12 cellular contexts compared by ENCODE assay signal in genomic region chr17:50331085-50331791, GRCh38. TPM values are rescaled to one million over a fixed set of nuclear protein-coding genes. Genes with fewer than 3 reads are reported as not detected.
DNase-seq lines count a peak whose midpoint lies in the region; ATAC-seq and TF ChIP-seq lines count a peak whose summit lies in the region.
"Had no signal": no experiment of that assay in that cellular context is flagged by ENCODE, and none has a peak within 500 bp of the region (broad histone marks: within the 10 kb centered on the region; RNA-seq: fewer than 3 reads in every experiment).

No MANE protein-coding gene starts in this region.

- intact Hi-C loops in MCF 10A (cut with micrococcal nuclease) (no loop called here), breast epithelium (cut with DNase I; ENCODE audit: low total_unique reads) (no loop called here)

- no peak for TF ChIP-seq POLR2A in breast epithelium (IDR thresholded peaks at IDR 0.05)

- no peaks in the 10 kb centered on the region for H3K9me3 Mint-ChIP-seq in MCF 10A (ENCODE audit: unreplicated experiment)

- DNase-seq in MCF 10A (ENCODE audit: unreplicated experiment), result peak; percentile 89
- no peak for DNase-seq in breast epithelium (ENCODE audit: low spot score in 2 of 2)
- DNase-seq in RWPE2 (ENCODE audit: low spot score), result no peak
- peak; percentile 99 for DNase-seq in fibroblast of mammary gland (ENCODE audit: low read depth)
- DNase-seq in stromal cell of bone marrow (ENCODE audit: low read depth), result peak; percentile 96
- no peak for DNase-seq in stimulated activated naive CD4-positive, alpha-beta T cell (lab: John Stamatoyannopoulos, UW)
- no peak for DNase-seq in caudate nucleus (lab: John Stamatoyannopoulos, UW)
- no peak for DNase-seq in HEK293T (ENCODE audit: extremely low spot score)
- DNase-seq: activated CD4-positive, alpha-beta T cell treated with anti-CD3 and anti-CD28 coated beads for 4 hours; Kasumi-1; stimulated activated CD4-positive, alpha-beta T cell treated with anti-CD3 and anti-CD28 coated beads, Interleukin-2, amount 100 ng/mL, for 24 hours had no signal

- H3K4me3 ChIP-seq in breast epithelium, result no peak overlapping the region
- H3K4me3 ChIP-seq in RWPE2 (ENCODE audit: severe bottlenecking), result no peak overlapping the region
- no peak overlapping the region for H3K4me3 ChIP-seq in fibroblast of mammary gland (ENCODE audit: control insufficient read depth, low read depth, low read length)

- BruUV-seq in MCF 10A (replicated peaks; lab: Mats Ljungman, UMichigan), result no TSS peak

- H3K9me3 ChIP-seq in breast epithelium, result no peaks in the 10 kb centered on the region
- no peaks in the 10 kb centered on the region for H3K9me3 ChIP-seq in RWPE2 (ENCODE audit: severe bottlenecking)

- H3K27ac ChIP-seq in breast epithelium (no peak overlapping the region), RWPE2 (ENCODE audit: poor library complexity, severe bottlenecking) (no peak overlapping the region), caudate nucleus (ENCODE audit: low read depth, low read length) (no peak overlapping the region)

- H3K4me1 ChIP-seq in breast epithelium, result no peaks in the 10 kb centered on the region
- no peaks in the 10 kb centered on the region for H3K4me1 ChIP-seq in RWPE2 (ENCODE audit: insufficient read depth, poor library complexity, severe bottlenecking)

- no peak overlapping the region for H3K27ac Mint-ChIP-seq in MCF 10A (ENCODE audit: low read depth, unreplicated experiment)

- H3K4me3 Mint-ChIP-seq in MCF 10A (ENCODE audit: unreplicated experiment), result no peak overlapping the region

- ATAC-seq in RWPE2 (ENCODE audit: low read depth), result peak; percentile 54; the same call in 1 of the 3 replicates

- H3K27me3 ChIP-seq in breast epithelium, result no peaks in the 10 kb centered on the region
- H3K27me3 ChIP-seq in RWPE2 (ENCODE audit: insufficient read depth, poor library complexity, severe bottlenecking), result no peaks in the 10 kb centered on the region

- CTCF ChIA-PET in MCF 10A (lab: Yijun Ruan, JAX) (no interaction called here), HEK293T (lab: Yijun Ruan, JAX) (interaction anchor here (0.7 kb wide), 1 partner anchor 112 kb away, joined by 3 read pairs; no protein-coding TSS in a partner anchor)

- POLR2A ChIA-PET in MCF 10A (lab: Yijun Ruan, JAX), result interaction anchor here (0.7 to 2.5 kb wide), 3 partner anchors 14 to 42 kb away, joined by 3 to 8 read pairs (median 4); partner anchors contain the start of genes EME1 and MRPL27
- POLR2A ChIA-PET in HEK293T (lab: Yijun Ruan, JAX), result no interaction called here

- peaks cover 13% of the 10 kb centered on the region for H3K4me1 Mint-ChIP-seq in MCF 10A (ENCODE audit: insufficient read depth, unreplicated experiment)

- H3K36me3 Mint-ChIP-seq in MCF 10A (ENCODE audit: insufficient read depth, unreplicated experiment), result no peaks in the 10 kb centered on the region

- TF ChIP-seq CTCF in MCF 10A (IDR thresholded peaks at IDR 0.05; ENCODE audit: unreplicated experiment) (no peak), breast epithelium (IDR thresholded peaks at IDR 0.05) (no peak), RWPE2 (IDR thresholded peaks at IDR 0.05; ENCODE audit: poor library complexity, severe bottlenecking) (no peak), fibroblast of mammary gland (conservative IDR thresholded peaks at IDR 0.05; ENCODE audit: control insufficient read depth, insufficient read depth, low read depth, low read length) (no peak)

- H3K36me3 ChIP-seq in breast epithelium (no peaks in the 10 kb centered on the region), RWPE2 (ENCODE audit: low read depth) (no peaks in the 10 kb centered on the region; the same call in 1 of the 2 replicates)

- no peaks in the 10 kb centered on the region for H3K27me3 Mint-ChIP-seq in MCF 10A (ENCODE audit: insufficient read depth, unreplicated experiment)

TF ChIP-seq in HEK293T, 16 proteins besides CTCF, POLR2A, EP300 and RAD21:
- TF ChIP-seq FOXA1 (IDR thresholded peaks at IDR 0.05), result no peak
- no peak for TF ChIP-seq ELF4 (IDR thresholded peaks at IDR 0.05)
- TF ChIP-seq CTBP1 (IDR thresholded peaks at IDR 0.05; ENCODE audit: borderline replicate concordance), result no peak
- TF ChIP-seq NFRKB (IDR thresholded peaks at IDR 0.05), result no peak
- no peak for TF ChIP-seq LEF1 (IDR thresholded peaks at IDR 0.05; ENCODE audit: borderline replicate concordance)
- TF ChIP-seq FOXK2 (IDR thresholded peaks at IDR 0.05), result no peak
- TF ChIP-seq HDGF (IDR thresholded peaks at IDR 0.05; ENCODE audit: borderline replicate concordance), result no peak
- TF ChIP-seq SP1 (IDR thresholded peaks at IDR 0.05), result no peak
- no peak for TF ChIP-seq SUZ12 (IDR thresholded peaks at IDR 0.05)
- TF ChIP-seq FOXM1 (IDR thresholded peaks at IDR 0.05; ENCODE audit: borderline replicate concordance), result no peak
- no peak for TF ChIP-seq L3MBTL2 (conservative IDR thresholded peaks at IDR 0.05)
- TF ChIP-seq PKNOX1 (IDR thresholded peaks at IDR 0.05), result no peak
- TF ChIP-seq ARNT (IDR thresholded peaks at IDR 0.05), result no peak
- no peak for TF ChIP-seq ZNF384 (IDR thresholded peaks at IDR 0.05)
- TF ChIP-seq TARDBP (IDR thresholded peaks at IDR 0.05), result no peak
- TF ChIP-seq BHLHE40 (IDR thresholded peaks at IDR 0.05; ENCODE audit: borderline replicate concordance), result no peak

RNA-seq across cellular contexts. Expression of gene XYLT2, which starts 14.7 kb away (rescaled TPM):
- total RNA-seq in MCF 10A (2022), result 9.6 and 14.0 TPM in 2 replicates
- 10 to 100 TPM; 13.6 to 27.5 (median 24.4) TPM for total RNA-seq in breast epithelium

RNA-seq across cellular contexts. Expression of gene MRPL27, which starts 41.7 kb away (rescaled TPM):
- total RNA-seq in MCF 10A (2022), result 57.2 and 71.5 TPM in 2 replicates
- total RNA-seq in breast epithelium, result 10 to 100 TPM; 46.0 to 64.9 (median 49.1) TPM

RNA-seq across cellular contexts. Expression of gene EME1, which starts 41.8 kb away (rescaled TPM):
- total RNA-seq in MCF 10A (2022), result 6.0 and 6.7 TPM in 2 replicates
- 1 to 10 TPM in 1 of 3 donors, under 1 TPM in 2; 0.29 to 2.0 (median 0.64) TPM for total RNA-seq in breast epithelium

RNA-seq across cellular contexts. Expression of gene TMEM92, which starts 57.0 kb away (rescaled TPM):
- total RNA-seq in MCF 10A (2022) (1.1 and 1.5 TPM in 2 replicates), breast epithelium (under 1 TPM in 1 of 3 donors, not detected in 2; 0.33 TPM)
- total RNA-seq: fibroblast of villous mesenchyme had no signal

Comparison
In these comparisons a context has a peak if more than half of its experiments do, and no peak if none do; other contexts are left out.
1. DNase-seq: peak in MCF 10A (single experiment), fibroblast of mammary gland (single experiment) and stromal cell of bone marrow (single experiment); none in breast epithelium (0 of 2), RWPE2 (single experiment), stimulated activated naive CD4-positive, alpha-beta T cell (0 of 6), caudate nucleus (0 of 61) and HEK293T (single experiment).